In genomic region chr13:106507560-106508274, GRCh38 we compare ENCODE assay signal across 9 cellular contexts. TPM values are rescaled to one million over a fixed set of nuclear protein-coding genes. Genes with fewer than 3 reads are reported as not detected.
DNase-seq lines count a peak whose midpoint lies in the region; FAIRE-seq and TF ChIP-seq lines count a peak whose summit lies in the region.
"Had no signal": no experiment of that assay in that cellular context is flagged by ENCODE, and none has a peak within 500 bp of the region (broad histone marks: within the 10 kb centered on the region; RNA-seq: fewer than 3 reads in every experiment).

No MANE protein-coding gene starts in this region.

- H3K4me1 Mint-ChIP-seq in dendritic cell treated with granulocyte-macrophage colony-stimulating factor and Interleukin-4, amounts not matched to agents 40 ng/mL and 50 ng/mL, for 4 days (ENCODE audit: low read depth): no peaks in the 10 kb centered on the region

- peak overlapping the region; percentile 23 for H3K4me3 Mint-ChIP-seq in dendritic cell treated with granulocyte-macrophage colony-stimulating factor and Interleukin-4, amounts not matched to agents 40 ng/mL and 50 ng/mL, for 4 days

- H3K27ac ChIP-seq in testis: no peak overlapping the region

- H3K36me3 ChIP-seq in testis (ENCODE audit: low read depth, missing control alignments): no peaks in the 10 kb centered on the region

- no peaks in the 10 kb centered on the region for H3K27me3 ChIP-seq in testis

- intact Hi-C loops in dendritic cell treated with granulocyte-macrophage colony-stimulating factor and Interleukin-4, amounts not matched to agents 40 ng/mL and 50 ng/mL, for 4 days (cut with micrococcal nuclease): no loop called here
- intact Hi-C loops in testis (cut with DNase I; ENCODE audit: low total_unique reads): no loop called here

- H3K27me3 Mint-ChIP-seq in dendritic cell treated with granulocyte-macrophage colony-stimulating factor and Interleukin-4, amounts not matched to agents 40 ng/mL and 50 ng/mL, for 4 days: no peaks in the 10 kb centered on the region

- no peaks in the 10 kb centered on the region for H3K36me3 Mint-ChIP-seq in dendritic cell treated with granulocyte-macrophage colony-stimulating factor and Interleukin-4, amounts not matched to agents 40 ng/mL and 50 ng/mL, for 4 days (ENCODE audit: low read depth)

- H3K27ac Mint-ChIP-seq in dendritic cell treated with granulocyte-macrophage colony-stimulating factor and Interleukin-4, amounts not matched to agents 40 ng/mL and 50 ng/mL, for 4 days: no peak overlapping the region

- H3K9me3 Mint-ChIP-seq in dendritic cell treated with granulocyte-macrophage colony-stimulating factor and Interleukin-4, amounts not matched to agents 40 ng/mL and 50 ng/mL, for 4 days: no peaks in the 10 kb centered on the region

- H3K9me3 ChIP-seq in testis: no peaks in the 10 kb centered on the region

- no peak for TF ChIP-seq CTCF in testis (IDR thresholded peaks at IDR 0.05)

- no peak overlapping the region for H3K4me3 ChIP-seq in testis

- FAIRE-seq in HTR-8/SVneo (lab: Jason Lieb, UNC): no peak
- FAIRE-seq: A204.1 had no signal

- no peak for TF ChIP-seq POLR2A in testis (IDR thresholded peaks at IDR 0.05)

- 81 to 83% methylated on average over 11 of the region's 11 CpGs for WGBS in testis, 2 donors

- DNase-seq in NCI-H82 (lab: John Stamatoyannopoulos, UW): peak; percentile 37
- no peak for DNase-seq in NCI-H82 treated with DMSO at 0.1 percent for 48 hours (lab: John Stamatoyannopoulos, UW; ENCODE audit: unreplicated experiment)
- peak; percentile 7 for DNase-seq in HTR-8/SVneo (ENCODE audit: insufficient read length, low spot score)
- DNase-seq in renal cortical epithelial cell (ENCODE audit: low read depth): peak; percentile 81
- DNase-seq in activated CD8-positive, alpha-beta memory T cell treated with anti-CD3 and anti-CD28 coated beads for 24 hours: no peak
- DNase-seq in mesenteric fat pad (ENCODE audit: low spot score): no peak
- DNase-seq in testis: no peak

- peaks cover 14% of the 10 kb centered on the region for H3K4me1 ChIP-seq in testis

RNA-seq across cellular contexts. Expression of gene EFNB2, which starts 27.7 kb away (rescaled TPM):
- 27.4 and 31.0 TPM in 2 replicates for total RNA-seq in renal cortical epithelial cell
- 21.6 TPM for total RNA-seq in mesenteric fat pad
- 10 to 100 TPM; 24.7 to 37.7 TPM for total RNA-seq in testis
- 17.4 TPM for polyA plus RNA-seq in testis (ENCODE audit: insufficient read depth, low read depth, low replicate concordance)

Comparison
In these comparisons a context has a peak if more than half of its experiments do, and no peak if none do; other contexts are left out.
1. DNase-seq: peak in NCI-H82 (single experiment), HTR-8/SVneo (single experiment) and renal cortical epithelial cell (single experiment); none in NCI-H82 treated with DMSO at 0.1 percent for 48 hours (single experiment), activated CD8-positive, alpha-beta memory T cell treated with anti-CD3 and anti-CD28 coated beads for 24 hours (single experiment), mesenteric fat pad (single experiment) and testis (single experiment).